In genomic region chr5:134577022-134577795, GRCh38 we compare ENCODE assay signal across 1 cellular context.
TF ChIP-seq lines count a peak whose summit lies in the region.

No MANE protein-coding gene starts in this region.

TF ChIP-seq in K562, 482 proteins besides CTCF, POLR2A, EP300 and RAD21 (continued from another document):
- no peak for TF ChIP-seq ZNF764 (CRISPR knock-in tag; IDR thresholded peaks at IDR 0.05; ENCODE audit: low read depth)
- 0 out of 2 replicates have a peak, but pooled peaks have one; percentile 31 for TF ChIP-seq MBD1 (CRISPR knock-in tag; IDR thresholded peaks at IDR 0.05)
- TF ChIP-seq BHLHE40 (IDR thresholded peaks at IDR 0.05; ENCODE audit: low read length) = peak; percentile 40; the same call in 1 of the 2 replicates
- no peak for TF ChIP-seq ZNF354B (CRISPR knock-in tag; IDR thresholded peaks at IDR 0.05)
- TF ChIP-seq IRF2 (CRISPR knock-in tag; IDR thresholded peaks at IDR 0.05) = no peak
- TF ChIP-seq ZBTB33 (CRISPR knock-in tag; IDR thresholded peaks at IDR 0.05) = no peak
- no peak for TF ChIP-seq DEAF1 (CRISPR knock-in tag; IDR thresholded peaks at IDR 0.05)
- no peak for TF ChIP-seq MECOM (CRISPR knock-in tag; IDR thresholded peaks at IDR 0.05)
TF ChIP-seq in K562: peak in this region for 3.
